Comparison of ENCODE assay signal across 19 cellular contexts in genomic region chr6:108408453-108408852, GRCh38.
DNase-seq lines count a peak whose midpoint lies in the region; ATAC-seq and TF ChIP-seq lines count a peak whose summit lies in the region.
"Had no signal": no experiment of that assay in that cellular context is flagged by ENCODE, and none has a peak within 500 bp of the region (broad histone marks: within the 10 kb centered on the region; RNA-seq: fewer than 3 reads in every experiment).

No MANE protein-coding gene starts in this region.

- H3K27me3 ChIP-seq in adipocyte (replicated peaks; ENCODE audit: control insufficient read depth, insufficient read depth, low read length) (no peaks in the 10 kb centered on the region), gastrocnemius medialis (no peaks in the 10 kb centered on the region)
- H3K27me3 ChIP-seq: neural progenitor cell had no signal

- H3K27me3 Mint-ChIP-seq in nephron (ENCODE audit: low read depth) = no peaks in the 10 kb centered on the region
- H3K27me3 Mint-ChIP-seq: activated naive CD4-positive, alpha-beta T cell treated with anti-CD3 and anti-CD28 coated beads, Interleukin-2, amount 50 U/mL, for 24 hours; B cell had no signal

- intact Hi-C loops in gastrocnemius medialis (cut with DNase I; ENCODE audit: low total_unique reads) = no loop called here

- in situ Hi-C loops in G401 (cut with HindIII; ENCODE audit: low sequenced_read_pairs) (no loop called here), gastrocnemius medialis (cut with MboI; ENCODE audit: low sequenced_read_pairs in 4 of 4) (no loop called here)

- DNase-seq in G401 (ENCODE audit: low spot score) (peak; percentile 8), adipocyte (ENCODE audit: low read depth) (peak; percentile 74), fibroblast of the conjunctiva (ENCODE audit: low read depth) (peak; percentile 5), gastrocnemius medialis (no peak), GF-D8 (lab: John Stamatoyannopoulos, UW) (no peak), H4 (ENCODE audit: low spot score) (no peak)
- DNase-seq: activated CD4-positive, alpha-beta T cell treated with anti-CD3 and anti-CD28 coated beads, Interleukin-2, amount 10 ng/mL, durations not matched to agents 7 days and 5 days; central memory CD4-positive, alpha-beta T cell; endodermal cell; H9; NCI-H2029; NCI-H524 treated with DMSO at 0.1 percent for 48 hours; stimulated activated CD4-positive, alpha-beta T cell treated with anti-CD3 and anti-CD28 coated beads, Interleukin-2, amount 100 ng/mL, for 48 hours had no signal

- H3K27ac Mint-ChIP-seq in nephron = peak overlapping the region; percentile 94 to 97 (median 97)
- H3K27ac Mint-ChIP-seq: activated CD4-positive, alpha-beta T cell treated with anti-CD3 and anti-CD28 coated beads, Interleukin-2, amount 10 ng/mL, durations not matched to agents 7 days and 5 days; activated naive CD4-positive, alpha-beta T cell treated with anti-CD3 and anti-CD28 coated beads, Interleukin-2, amount 50 U/mL, for 24 hours; B cell; endodermal cell; H9; mesothelial cell of epicardium; neural progenitor cell had no signal

- TF ChIP-seq CTCF in nephron (IDR thresholded peaks at IDR 0.05; ENCODE audit: unreplicated experiment in 3 of 3) = no peak
- TF ChIP-seq CTCF in gastrocnemius medialis (IDR thresholded peaks at IDR 0.05 in 4 of 5, conservative IDR thresholded peaks at IDR 0.05 in 1 of 5) = no peak

- H3K9ac ChIP-seq in adipocyte (ENCODE audit: low read length) = no peak overlapping the region
- H3K9ac ChIP-seq: neural progenitor cell had no signal

- H3K36me3 Mint-ChIP-seq in nephron (ENCODE audit: low read depth) = peaks cover 48% of the 10 kb centered on the region

- no peak overlapping the region for H3K27ac ChIP-seq in gastrocnemius medialis
- H3K27ac ChIP-seq: neural progenitor cell had no signal

- ATAC-seq in gastrocnemius medialis (no peak), HG03521 (IDR thresholded peaks at IDR 0.05; ENCODE audit: unreplicated experiment) (no peak)

- H3K4me3 Mint-ChIP-seq in nephron = no peak overlapping the region
- H3K4me3 Mint-ChIP-seq: activated CD4-positive, alpha-beta T cell treated with anti-CD3 and anti-CD28 coated beads, Interleukin-2, amount 10 ng/mL, durations not matched to agents 7 days and 5 days; activated naive CD4-positive, alpha-beta T cell treated with anti-CD3 and anti-CD28 coated beads, Interleukin-2, amount 50 U/mL, for 24 hours; B cell; endodermal cell; H9; mesothelial cell of epicardium; neural progenitor cell had no signal

- no peak for TF ChIP-seq POLR2A in gastrocnemius medialis (IDR thresholded peaks at IDR 0.05)

- no peak overlapping the region for H3K4me3 ChIP-seq in adipocyte (ENCODE audit: low read length)
- H3K4me3 ChIP-seq in gastrocnemius medialis = no peak overlapping the region
- H3K4me3 ChIP-seq: neural progenitor cell had no signal

- H3K4me1 Mint-ChIP-seq in nephron = peaks cover 15% of the 10 kb centered on the region
- H3K4me1 Mint-ChIP-seq: activated CD4-positive, alpha-beta T cell treated with anti-CD3 and anti-CD28 coated beads, Interleukin-2, amount 10 ng/mL, durations not matched to agents 7 days and 5 days; activated naive CD4-positive, alpha-beta T cell treated with anti-CD3 and anti-CD28 coated beads, Interleukin-2, amount 50 U/mL, for 24 hours; B cell; endodermal cell; H9; neural progenitor cell had no signal

- H3K4me1 ChIP-seq in adipocyte (ENCODE audit: control insufficient read depth, insufficient read depth, low read length) = peaks cover 9% of the 10 kb centered on the region
- no peaks in the 10 kb centered on the region for H3K4me1 ChIP-seq in gastrocnemius medialis
- H3K4me1 ChIP-seq: neural progenitor cell had no signal

- H3K9me3 Mint-ChIP-seq in nephron = peaks cover 46% of the 10 kb centered on the region

- H3K36me3 ChIP-seq in adipocyte (ENCODE audit: control insufficient read depth, insufficient read depth, low read length, severe bottlenecking) (peaks cover 5% of the 10 kb centered on the region), gastrocnemius medialis (no peaks in the 10 kb centered on the region)
- H3K36me3 ChIP-seq: neural progenitor cell had no signal

- H3K9me3 ChIP-seq in adipocyte (ENCODE audit: control insufficient read depth, low read length) (peaks cover 7% of the 10 kb centered on the region), gastrocnemius medialis (no peaks in the 10 kb centered on the region)

Comparison
In these comparisons a context has a peak if more than half of its experiments do, and no peak if none do; other contexts are left out.
1. DNase-seq: peak in G401 (single experiment), adipocyte (single experiment) and fibroblast of the conjunctiva (single experiment); none in gastrocnemius medialis (0 of 2), GF-D8 (single experiment) and H4 (single experiment).